Comparison of ENCODE assay signal across 7 cellular contexts in genomic region chr21:10326146-10326545, GRCh38.
DNase-seq lines count a peak whose midpoint lies in the region; ATAC-seq and TF ChIP-seq lines count a peak whose summit lies in the region.
"Not testable (repeated sequence)": the region's sequence is repeated elsewhere in the genome, so short reads cannot be mapped to it uniquely, and the experiment has no call there.

No MANE protein-coding gene starts in this region.

- not testable (repeated sequence) for H3K4me3 Mint-ChIP-seq in activated T-helper 17 cell treated with anti-CD3 and anti-CD28 coated beads, Interleukin-2, amount 50 U/mL, for 72 hours; endodermal cell

- H3K4me3 ChIP-seq in HUES48 (ENCODE audit: low read depth, low read length): peak overlapping the region; percentile 8; the same call in 1 of the 2 replicates
- H3K4me3 ChIP-seq in endodermal cell (ENCODE audit: low read length): peak overlapping the region; percentile 19
- H3K4me3 ChIP-seq in lung, upper lobe of right lung: not testable (repeated sequence)

- H3K9me3 ChIP-seq in HUES48 (ENCODE audit: control insufficient read depth, insufficient read depth, low read length): peaks cover 61% of the 10 kb centered on the region
- peaks cover 56% of the 10 kb centered on the region for H3K9me3 ChIP-seq in endodermal cell (ENCODE audit: control insufficient read depth, low read length)
- H3K9me3 ChIP-seq in lung (ENCODE audit: control insufficient read depth in 2 of 2, insufficient read depth in 1 of 2, low read length in 1 of 2): peaks cover 9 to 16% of the 10 kb centered on the region in 2 donors
- H3K9me3 ChIP-seq in upper lobe of right lung: peaks cover 12% of the 10 kb centered on the region

- WGBS in endodermal cell (ENCODE audit: insufficient coverage in 1 of 2, insufficient read length in 1 of 2), 2 experiments: 83 to 95% methylated on average over 2 of the region's 2 CpGs
- 81 to 83% methylated on average over 2 of the region's 2 CpGs for WGBS in lung, 2 donors

- H3K9ac ChIP-seq in HUES48 (ENCODE audit: low read depth, low read length); endodermal cell (ENCODE audit: extremely low read depth, low read length, poor library complexity, severe bottlenecking): not testable (repeated sequence)

- H3K27me3 Mint-ChIP-seq in activated T-helper 17 cell treated with anti-CD3 and anti-CD28 coated beads, Interleukin-2, amount 50 U/mL, for 72 hours; endodermal cell (ENCODE audit: insufficient read depth): not testable (repeated sequence)

- not testable (repeated sequence) for TF ChIP-seq CTCF in endodermal cell (conservative IDR thresholded peaks at IDR 0.05); lung (IDR thresholded peaks at IDR 0.05; ENCODE audit: control extremely low read depth, extremely low read depth); upper lobe of right lung (IDR thresholded peaks at IDR 0.05)

- H3K4me1 ChIP-seq in HUES48 (ENCODE audit: control insufficient read depth, insufficient read depth, low read length); endodermal cell (ENCODE audit: control insufficient read depth, insufficient read depth, low read length); lung (ENCODE audit: control insufficient read depth in 2 of 2, insufficient read depth in 2 of 2, low read length in 2 of 2); upper lobe of right lung: not testable (repeated sequence)

- intact Hi-C loops in left ventricle myocardium superior (cut with micrococcal nuclease); upper lobe of right lung (cut with DNase I): not testable (repeated sequence)

- H3K36me3 Mint-ChIP-seq in activated T-helper 17 cell treated with anti-CD3 and anti-CD28 coated beads, Interleukin-2, amount 50 U/mL, for 72 hours (ENCODE audit: low read depth): not testable (repeated sequence)
- peaks cover 17% of the 10 kb centered on the region for H3K36me3 Mint-ChIP-seq in endodermal cell (ENCODE audit: low read depth)

- not testable (repeated sequence) for DNase-seq in endodermal cell, left ventricle myocardium superior, upper lobe of right lung
- peak; percentile 14 for DNase-seq in lung (ENCODE audit: low spot score)

- peaks cover 39% of the 10 kb centered on the region for H3K9me3 Mint-ChIP-seq in activated T-helper 17 cell treated with anti-CD3 and anti-CD28 coated beads, Interleukin-2, amount 50 U/mL, for 72 hours
- peaks cover 60% of the 10 kb centered on the region for H3K9me3 Mint-ChIP-seq in endodermal cell

- not testable (repeated sequence) for H3K27ac Mint-ChIP-seq in activated T-helper 17 cell treated with anti-CD3 and anti-CD28 coated beads, Interleukin-2, amount 50 U/mL, for 72 hours; endodermal cell

- H3K36me3 ChIP-seq in HUES48 (ENCODE audit: control insufficient read depth, insufficient read depth, low read length); endodermal cell (ENCODE audit: control insufficient read depth, insufficient read depth, low read length); lung (ENCODE audit: control insufficient read depth in 2 of 2, insufficient read depth in 2 of 2, low read length in 2 of 2); upper lobe of right lung: not testable (repeated sequence)

- not testable (repeated sequence) for H3K4me1 Mint-ChIP-seq in activated T-helper 17 cell treated with anti-CD3 and anti-CD28 coated beads, Interleukin-2, amount 50 U/mL, for 72 hours; endodermal cell

- H3K27ac ChIP-seq in HUES48 (ENCODE audit: low read depth, low read length); endodermal cell (ENCODE audit: low read depth, low read length); lung (ENCODE audit: low read depth in 1 of 2, low read length in 1 of 2); upper lobe of right lung: not testable (repeated sequence)

- not testable (repeated sequence) for H3K27me3 ChIP-seq in HUES48 (ENCODE audit: control insufficient read depth, insufficient read depth, low read length); endodermal cell (ENCODE audit: control insufficient read depth, insufficient read depth, low read length, poor library complexity, severe bottlenecking); lung (ENCODE audit: control insufficient read depth, insufficient read depth); upper lobe of right lung

- ATAC-seq in GM21447 (IDR thresholded peaks at IDR 0.05; ENCODE audit: unreplicated experiment) (peak; percentile 51), left ventricle myocardium superior (peak; percentile 56), upper lobe of right lung (peak; percentile 32)
- ATAC-seq in activated T-helper 17 cell treated with anti-CD3 and anti-CD28 coated beads, Interleukin-2, amount 50 U/mL, for 72 hours (replicated peaks): peak; percentile 61
- ATAC-seq in lung (ENCODE audit: insufficient read depth, low FRiP score): not testable (repeated sequence)
